Comparison of ENCODE assay signal across 1 cellular context in genomic region chr1:166167395-166167922, GRCh38.
TF ChIP-seq lines count a peak whose summit lies in the region.

No MANE protein-coding gene starts in this region.

TF ChIP-seq in HepG2, 621 proteins besides CTCF, POLR2A, EP300 and RAD21 (continued from another document):
- TF ChIP-seq ATF2 (CRISPR knock-in tag; IDR thresholded peaks at IDR 0.05) (no peak), ZNF281 (CRISPR knock-in tag; IDR thresholded peaks at IDR 0.05; ENCODE audit: borderline replicate concordance) (0 out of 2 replicates have a peak, but pooled peaks have one; percentile 0), PLSCR1 (CRISPR knock-in tag; IDR thresholded peaks at IDR 0.05; ENCODE audit: borderline replicate concordance) (no peak), IKZF4 (CRISPR knock-in tag; IDR thresholded peaks at IDR 0.05; ENCODE audit: borderline replicate concordance, low read depth, not compliant biosample characterization) (no peak), NFE2 (CRISPR knock-in tag; IDR thresholded peaks at IDR 0.05) (no peak), ZNF546 (CRISPR knock-in tag; conservative IDR thresholded peaks at IDR 0.05) (no peak), AHDC1 (CRISPR knock-in tag; IDR thresholded peaks at IDR 0.05; ENCODE audit: borderline replicate concordance) (no peak), KDM2A (CRISPR knock-in tag; IDR thresholded peaks at IDR 0.05; ENCODE audit: borderline replicate concordance, low read depth) (no peak), TBX2 (CRISPR knock-in tag; IDR thresholded peaks at IDR 0.05; ENCODE audit: borderline replicate concordance) (no peak), KLF9 (CRISPR knock-in tag; IDR thresholded peaks at IDR 0.05; ENCODE audit: low read depth) (no peak), KLF6 (CRISPR knock-in tag; IDR thresholded peaks at IDR 0.05) (no peak), ZSCAN21 (CRISPR knock-in tag; IDR thresholded peaks at IDR 0.05; ENCODE audit: borderline replicate concordance) (no peak)
TF ChIP-seq in HepG2: peak in this region for 2.
